ENCODE assay signal across 8 cellular contexts in genomic region chr13:27271572-27272096, GRCh38. TPM values are rescaled to one million over a fixed set of nuclear protein-coding genes. Genes with fewer than 3 reads are reported as not detected.
DNase-seq lines count a peak whose midpoint lies in the region; ATAC-seq, FAIRE-seq and TF ChIP-seq lines count a peak whose summit lies in the region.

No MANE protein-coding gene starts in this region.

- in situ Hi-C loops in gastrocnemius medialis (cut with MboI; ENCODE audit: low sequenced_read_pairs in 4 of 4), result loop anchor here (25.0 kb wide), 3 partner anchors 166 to 866 kb away; partner anchors contain the start of genes LNX2 (in 3 of the 4), POLR1D (in 3 of the 4) and PAN3 (in 1 of the 4)

- no peaks in the 10 kb centered on the region for H3K27me3 Mint-ChIP-seq in activated B cell treated with CpG ODN at 0.5 μM for 24 hours
- H3K27me3 Mint-ChIP-seq in glutamatergic neuron (ENCODE audit: unreplicated experiment), result peaks cover 6% of the 10 kb centered on the region

- H3K27ac Mint-ChIP-seq in activated B cell treated with CpG ODN at 0.5 μM for 24 hours (no peak overlapping the region), glutamatergic neuron (ENCODE audit: unreplicated experiment) (no peak overlapping the region)

- H3K4me1 Mint-ChIP-seq in activated B cell treated with CpG ODN at 0.5 μM for 24 hours (peaks cover 26% of the 10 kb centered on the region), glutamatergic neuron (ENCODE audit: low read depth, unreplicated experiment) (peaks cover 6% of the 10 kb centered on the region)

- no peak for TF ChIP-seq CTCF in GM06990 (IDR thresholded peaks at IDR 0.05; ENCODE audit: insufficient read depth, low read length, poor library complexity, severe bottlenecking)
- TF ChIP-seq CTCF in activated B cell treated with CpG ODN at 0.5 μM for 24 hours (IDR thresholded peaks at IDR 0.05), result no peak
- TF ChIP-seq CTCF in glutamatergic neuron (IDR thresholded peaks at IDR 0.05; ENCODE audit: partially characterized antibody, unreplicated experiment), result no peak
- TF ChIP-seq CTCF in gastrocnemius medialis (IDR thresholded peaks at IDR 0.05 in 4 of 5, conservative IDR thresholded peaks at IDR 0.05 in 1 of 5), result no peak

- peak overlapping the region; percentile 75; the same call in 1 of the 2 replicates for H3K4me3 ChIP-seq in GM06990 (replicated peaks; ENCODE audit: low read depth, low read length)
- H3K4me3 ChIP-seq in gastrocnemius medialis, result peak overlapping the region; percentile 65 to 91 (median 74)

- no peaks in the 10 kb centered on the region for H3K9me3 ChIP-seq in gastrocnemius medialis

- CTCF ChIA-PET in activated B cell treated with CpG ODN at 0.5 μM for 24 hours (lab: Charles Lee), result interaction anchor here (1.5 to 2.5 kb wide), 7 partner anchors 13 to 286 kb away, joined by 4 to 15 read pairs (median 5); no protein-coding TSS in a partner anchor

- peak overlapping the region; percentile 90 for H3K4me3 Mint-ChIP-seq in activated B cell treated with CpG ODN at 0.5 μM for 24 hours
- peak overlapping the region; percentile 83 for H3K4me3 Mint-ChIP-seq in glutamatergic neuron (ENCODE audit: unreplicated experiment)

- no peak for DNase-seq in GM06990 (ENCODE audit: extremely low read depth, insufficient read length)
- DNase-seq in activated B cell treated with CpG ODN at 0.5 μM for 24 hours, result no peak
- DNase-seq in glutamatergic neuron, result no peak
- DNase-seq in gastrocnemius medialis, result no peak
- no peak for DNase-seq in NCI-H2107 (lab: John Stamatoyannopoulos, UW)
- DNase-seq in frontal cortex (ENCODE audit: low spot score in 2 of 2), result no peak

- H3K36me3 Mint-ChIP-seq in activated B cell treated with CpG ODN at 0.5 μM for 24 hours (ENCODE audit: low read depth) (peaks cover 4% of the 10 kb centered on the region), glutamatergic neuron (ENCODE audit: unreplicated experiment) (no peaks in the 10 kb centered on the region)

- peak overlapping the region; percentile 75 to 86 (median 84) for H3K27ac ChIP-seq in gastrocnemius medialis

- H3K27me3 ChIP-seq in GM06990 (replicated peaks; ENCODE audit: control insufficient read depth, insufficient read depth, low read length) (no peaks in the 10 kb centered on the region), gastrocnemius medialis (no peaks in the 10 kb centered on the region)

- no peak for FAIRE-seq in frontal cortex (lab: Jason Lieb, UNC)

- intact Hi-C loops in activated B cell treated with CpG ODN at 0.5 μM for 24 hours (cut with micrococcal nuclease), result loop anchor here (1.0 to 5.0 kb wide), 3 partner anchors 45 to 169 kb away; no protein-coding TSS in a partner anchor
- intact Hi-C loops in gastrocnemius medialis (cut with DNase I; ENCODE audit: low total_unique reads), result loop anchor here (2.0 to 5.0 kb wide), 3 partner anchors 21 to 284 kb away; partner anchors contain the start of gene RPL21

- no peak for TF ChIP-seq POLR2A in gastrocnemius medialis (IDR thresholded peaks at IDR 0.05)

- H3K4me1 ChIP-seq in gastrocnemius medialis, result peaks cover 4 to 6% of the 10 kb centered on the region in 2 donors

- H3K9me3 Mint-ChIP-seq in activated B cell treated with CpG ODN at 0.5 μM for 24 hours (no peaks in the 10 kb centered on the region), glutamatergic neuron (ENCODE audit: unreplicated experiment) (no peaks in the 10 kb centered on the region)

- POLR2A ChIA-PET in activated B cell treated with CpG ODN at 0.5 μM for 24 hours (lab: Charles Lee), result no interaction called here

- no peak for ATAC-seq in activated B cell treated with CpG ODN at 0.5 μM for 24 hours (ENCODE audit: low read depth)
- ATAC-seq in gastrocnemius medialis, result no peak
- ATAC-seq in HG03442 (IDR thresholded peaks at IDR 0.05; ENCODE audit: unreplicated experiment), result no peak
- ATAC-seq in GM21737 (IDR thresholded peaks at IDR 0.05; ENCODE audit: unreplicated experiment), result no peak

- H3K36me3 ChIP-seq in GM06990 (ENCODE audit: control insufficient read depth, insufficient read depth, low read length) (no peaks in the 10 kb centered on the region), gastrocnemius medialis (no peaks in the 10 kb centered on the region)

RNA-seq across cellular contexts. Expression of gene RASL11A, which starts 1.0 kb away (rescaled TPM):
- total RNA-seq in activated B cell treated with CpG ODN at 0.5 μM for 24 hours, result 1.4 and 2.0 TPM in 2 replicates
- total RNA-seq in glutamatergic neuron (ENCODE audit: unreplicated experiment), result 1.8 TPM
- total RNA-seq in gastrocnemius medialis, result 1 to 10 TPM; 2.8 to 9.0 (median 5.7) TPM
- 2.0 TPM for total RNA-seq in frontal cortex

RNA-seq across cellular contexts. Expression of gene RPL21, which starts 20.3 kb away (rescaled TPM):
- total RNA-seq in activated B cell treated with CpG ODN at 0.5 μM for 24 hours, result 1,996 and 2,528 TPM in 2 replicates
- 478 TPM for total RNA-seq in glutamatergic neuron (ENCODE audit: unreplicated experiment)
- 100 to 1,000 TPM; 774 to 913 (median 796) TPM for total RNA-seq in gastrocnemius medialis
- total RNA-seq in frontal cortex, result 946 TPM
